17 cellular contexts compared by ENCODE assay signal in genomic region chr16:53249331-53249730, GRCh38.
A peak's percentile ranks its signal among the peaks of the same experiment; 100 is the strongest.
DNase-seq lines count a peak whose midpoint lies in the region; ATAC-seq, FAIRE-seq and TF ChIP-seq lines count a peak whose summit lies in the region.
"Had no signal": no experiment of that assay in that cellular context is flagged by ENCODE, and none has a peak within 500 bp of the region (broad histone marks: within the 10 kb centered on the region; RNA-seq: fewer than 3 reads in every experiment).

No MANE protein-coding gene starts in this region.

- intact Hi-C loops in HepG2 (cut with micrococcal nuclease; ENCODE audit: unreplicated experiment) (no loop called here), right lobe of liver (cut with DNase I) (no loop called here)

- BruUV-seq in HepG2 (replicated peaks; lab: Mats Ljungman, UMichigan): no TSS peak

- no peak for ATAC-seq in HepG2
- no peak for ATAC-seq in right lobe of liver

- in situ Hi-C loops in HepG2 (cut with HindIII; ENCODE audit: extremely low pct_ligation_motif_present, low pct_unique_long_range_greater_than_20kb): no loop called here

- POLR2A ChIA-PET in HepG2 (lab: Yijun Ruan, JAX): no interaction called here

- FAIRE-seq in HepG2 (lab: Jason Lieb, UNC): no peak
- FAIRE-seq: GM12892 had no signal

- no peaks in the 10 kb centered on the region for H3K4me1 Mint-ChIP-seq in chondrocyte (ENCODE audit: low read depth)
- peaks cover 3% of the 10 kb centered on the region for H3K4me1 Mint-ChIP-seq in mesothelial cell of epicardium

- no peaks in the 10 kb centered on the region for H3K4me1 ChIP-seq in HepG2 (ENCODE audit: insufficient read depth, low read length)
- H3K4me1 ChIP-seq in right lobe of liver: no peaks in the 10 kb centered on the region
- H3K4me1 ChIP-seq: Caco-2 had no signal

- CTCF ChIA-PET in HepG2 (lab: Yijun Ruan, JAX; ENCODE audit: low intra/inter-chr PET ratio, low total read pairs): no interaction called here

- H3K4me2 ChIP-seq in HepG2 (ENCODE audit: low read depth, low read length): no peak overlapping the region

- no peak overlapping the region for H3K9ac ChIP-seq in HepG2 (ENCODE audit: insufficient read depth, low read depth, low read length)

- H3K4me3 Mint-ChIP-seq in chondrocyte (ENCODE audit: unreplicated experiment): no peak overlapping the region
- H3K4me3 Mint-ChIP-seq in mesothelial cell of epicardium: no peak overlapping the region
- H3K4me3 Mint-ChIP-seq: CD4-positive, alpha-beta memory T cell had no signal

- TF ChIP-seq CTCF in HepG2 (CRISPR knock-in tag; IDR thresholded peaks at IDR 0.05) (no peak), right lobe of liver (IDR thresholded peaks at IDR 0.05) (no peak), chondrocyte (IDR thresholded peaks at IDR 0.05) (no peak), mesothelial cell of epicardium (IDR thresholded peaks at IDR 0.05; ENCODE audit: unreplicated experiment) (no peak)

- no peak overlapping the region for H3K27ac ChIP-seq in HepG2 (ENCODE audit: extremely low read length, insufficient read depth, low read length)
- no peak overlapping the region for H3K27ac ChIP-seq in right lobe of liver
- H3K27ac ChIP-seq: 22Rv1 had no signal

- H3K36me3 ChIP-seq in HepG2 (replicated peaks in 1 of 2; ENCODE audit: control insufficient read depth in 1 of 2, insufficient read depth in 2 of 2, low read length in 2 of 2): peaks cover 16 to 24% of the 10 kb centered on the region in 2 experiments
- peaks cover 5 to 59% (median 26%) of the 10 kb centered on the region in 4 donors for H3K36me3 ChIP-seq in right lobe of liver

- H3K9me3 Mint-ChIP-seq in chondrocyte (ENCODE audit: low read depth): peaks cover 13% of the 10 kb centered on the region
- peaks cover 13% of the 10 kb centered on the region for H3K9me3 Mint-ChIP-seq in mesothelial cell of epicardium

- H4K20me1 ChIP-seq in HepG2 (ENCODE audit: insufficient read depth, low read length): no peaks in the 10 kb centered on the region

- H3K36me3 Mint-ChIP-seq in chondrocyte (ENCODE audit: low read depth): peaks cover 35% of the 10 kb centered on the region
- H3K36me3 Mint-ChIP-seq in mesothelial cell of epicardium: peaks cover 43% of the 10 kb centered on the region

- TF ChIP-seq EP300 in HepG2 (IDR thresholded peaks at IDR 0.05; ENCODE audit: low read depth in 2 of 2, low read length in 2 of 2) (no peak), HepG2 (CRISPR knock-in tag; IDR thresholded peaks at IDR 0.05; ENCODE audit: borderline replicate concordance) (no peak)

- H2AFZ ChIP-seq in HepG2 (ENCODE audit: low read length): no peak overlapping the region

- no peak for DNase-seq in HepG2 (ENCODE audit: low spot score)
- no peak for DNase-seq in right lobe of liver
- no peak for DNase-seq in chondrocyte (ENCODE audit: low spot score)
- DNase-seq in mesothelial cell of epicardium (ENCODE audit: low spot score in 2 of 2, unreplicated experiment in 2 of 2): no peak
- DNase-seq in H4 (ENCODE audit: low spot score): no peak
- no peak for DNase-seq in stimulated activated CD4-positive, alpha-beta T cell treated with anti-CD3 and anti-CD28 coated beads, Interleukin-4, amount 100 ng/mL, for 1 hour
- no peak for DNase-seq in retina
- DNase-seq: C1 segment of cervical spinal cord; Caco-2; CD4-positive, alpha-beta memory T cell; DMS153; DND-41; GOT3; H7; HCEC 1CT had no signal

- no peak overlapping the region for H3K4me3 ChIP-seq in HepG2 (replicated peaks in 1 of 3; ENCODE audit: insufficient read depth in 1 of 3, low read depth in 2 of 3, low read length in 3 of 3)
- H3K4me3 ChIP-seq in right lobe of liver: no peak overlapping the region

- TF ChIP-seq RAD21 in HepG2 (CRISPR knock-in tag; IDR thresholded peaks at IDR 0.05): no peak

- no peaks in the 10 kb centered on the region for H3K27me3 Mint-ChIP-seq in chondrocyte (ENCODE audit: low read depth)
- no peaks in the 10 kb centered on the region for H3K27me3 Mint-ChIP-seq in mesothelial cell of epicardium (ENCODE audit: low read depth)
- H3K27me3 Mint-ChIP-seq: CD4-positive, alpha-beta memory T cell had no signal

- TF ChIP-seq POLR2A in HepG2 (IDR thresholded peaks at IDR 0.05; ENCODE audit: insufficient read depth in 1 of 2, low read depth in 2 of 2, low read length in 2 of 2) (no peak), right lobe of liver (IDR thresholded peaks at IDR 0.05) (no peak)

- H3K9me3 ChIP-seq in HepG2 (ENCODE audit: low read length) (no peaks in the 10 kb centered on the region; the same call in 1 of the 2 replicates), right lobe of liver (no peaks in the 10 kb centered on the region)

- H3K27ac Mint-ChIP-seq in chondrocyte (ENCODE audit: unreplicated experiment) (peak overlapping the region; percentile 24), mesothelial cell of epicardium (peak overlapping the region; percentile 51)

- no peaks in the 10 kb centered on the region for H3K27me3 ChIP-seq in HepG2 (ENCODE audit: control insufficient read depth in 1 of 2, insufficient read depth in 2 of 2, low read length in 2 of 2)
- H3K27me3 ChIP-seq in right lobe of liver: no peaks in the 10 kb centered on the region

- WGBS in HepG2 (ENCODE audit: low lambda C conversion rate): 93% methylated on average over 1 of the region's 1 CpG
- 71% methylated on average over 1 of the region's 1 CpG for WGBS in right lobe of liver (ENCODE audit: insufficient coverage, low coverage, low lambda C conversion rate, missing lambda C conversion rate)

- H3K79me2 ChIP-seq in HepG2 (ENCODE audit: insufficient read depth, low read length): no peaks in the 10 kb centered on the region

TF ChIP-seq in HepG2, 621 proteins besides CTCF, POLR2A, EP300 and RAD21 (continues in another document):
- TF ChIP-seq ZNF280B (CRISPR knock-in tag; IDR thresholded peaks at IDR 0.05; ENCODE audit: borderline replicate concordance): no peak
- TF ChIP-seq PCBP1 (IDR thresholded peaks at IDR 0.05; ENCODE audit: borderline replicate concordance, low read depth, low read length): no peak
- no peak for TF ChIP-seq HNF1B (CRISPR knock-in tag; IDR thresholded peaks at IDR 0.05)
- no peak for TF ChIP-seq ZNF30 (CRISPR knock-in tag; IDR thresholded peaks at IDR 0.05)
- TF ChIP-seq SKIL (CRISPR knock-in tag; IDR thresholded peaks at IDR 0.05; ENCODE audit: borderline replicate concordance): no peak
- no peak for TF ChIP-seq NBN (conservative IDR thresholded peaks at IDR 0.05)
- peak; percentile 19 to 62; a peak in 2 of 4 replicates for TF ChIP-seq MAFK (conservative IDR thresholded peaks at IDR 0.05 in 1 of 2, IDR thresholded peaks at IDR 0.05 in 1 of 2; ENCODE audit: low read length in 2 of 2)
- TF ChIP-seq SP140L (CRISPR knock-in tag; IDR thresholded peaks at IDR 0.05; ENCODE audit: borderline replicate concordance): no peak
- peak; percentile 12; the same call in 1 of the 2 replicates for TF ChIP-seq MAFF (IDR thresholded peaks at IDR 0.05; ENCODE audit: low read depth, low read length)
- TF ChIP-seq FOXO4 (CRISPR knock-in tag; conservative IDR thresholded peaks at IDR 0.05): no peak
